8 cellular contexts compared by ENCODE assay signal in genomic region chr3:129305592-129306091, GRCh38. TPM values are rescaled to one million over a fixed set of nuclear protein-coding genes. Genes with fewer than 3 reads are reported as not detected.
A peak's percentile ranks its signal among the peaks of the same experiment; 100 is the strongest.
DNase-seq lines count a peak whose midpoint lies in the region; ATAC-seq and TF ChIP-seq lines count a peak whose summit lies in the region.

No MANE protein-coding gene starts in this region.

- H3K9me3 Mint-ChIP-seq in GM23338 = no peaks in the 10 kb centered on the region

- intact Hi-C loops in mucosa of descending colon (cut with DNase I, micrococcal nuclease) = no loop called here

- no peaks in the 10 kb centered on the region for H4K20me1 ChIP-seq in GM23338 (replicated peaks; ENCODE audit: insufficient read depth)

- H3K27me3 Mint-ChIP-seq in GM23338 (ENCODE audit: insufficient read depth, low read depth, poor library complexity) = peaks cover 6% of the 10 kb centered on the region

- H3K9me2 ChIP-seq in GM23338 (ENCODE audit: insufficient read depth) = no peaks in the 10 kb centered on the region

- peak overlapping the region; percentile 18; the same call in 1 of the 2 replicates for H3K4me2 ChIP-seq in GM23338

- peaks cover 31% of the 10 kb centered on the region for H3K36me3 Mint-ChIP-seq in GM23338 (ENCODE audit: low read depth)

- 49% methylated on average over 26 of the region's 26 CpGs for WGBS in thymus

- H3K27ac ChIP-seq in ACC112 (ENCODE audit: low read depth, low read length) = peak overlapping the region; percentile 65
- peak overlapping the region; percentile 94 for H3K27ac ChIP-seq in GM23338 (ENCODE audit: low read depth)
- peak overlapping the region; percentile 23 to 65 (median 33) for H3K27ac ChIP-seq in Peyer's patch
- H3K27ac ChIP-seq in thymus (ENCODE audit: low read depth) = peak overlapping the region; percentile 46

- H3K36me3 ChIP-seq in ACC112 (ENCODE audit: insufficient read depth, low read length) (no peaks in the 10 kb centered on the region), GM23338 (ENCODE audit: insufficient read depth) (0 out of 2 replicates have a peak, but pooled peaks cover 4% of the 10 kb centered on the region), Peyer's patch (peaks cover 0 to 47% (median 0%) of the 10 kb centered on the region in 3 donors), mucosa of descending colon (ENCODE audit: low read depth) (no peaks in the 10 kb centered on the region), thymus (ENCODE audit: control insufficient read depth, insufficient read depth) (peaks cover 47% of the 10 kb centered on the region)

- no peak for TF ChIP-seq CTCF in GM23338 (conservative IDR thresholded peaks at IDR 0.05; ENCODE audit: low read depth in 2 of 2)
- TF ChIP-seq CTCF in Peyer's patch (IDR thresholded peaks at IDR 0.05) = no peak
- TF ChIP-seq CTCF in mucosa of descending colon (IDR thresholded peaks at IDR 0.05) = no peak

- TF ChIP-seq POLR2A in Peyer's patch (IDR thresholded peaks at IDR 0.05) (no peak), erythroblast (IDR thresholded peaks at IDR 0.05; ENCODE audit: low read length) (peak; percentile 60)

- H3K27me3 ChIP-seq in ACC112 (ENCODE audit: insufficient read depth, low read length) = no peaks in the 10 kb centered on the region
- H3K27me3 ChIP-seq in GM23338 (ENCODE audit: insufficient read depth) = no peaks in the 10 kb centered on the region
- H3K27me3 ChIP-seq in Peyer's patch = no peaks in the 10 kb centered on the region
- no peaks in the 10 kb centered on the region for H3K27me3 ChIP-seq in thymus (ENCODE audit: control insufficient read depth, insufficient read depth)

- ATAC-seq in GM23338 (peak; percentile 94), mucosa of descending colon (peak; percentile 55)

- H3K79me2 ChIP-seq in ACC112 (ENCODE audit: control insufficient read depth, insufficient read depth, low read length, unreplicated experiment) (no peaks in the 10 kb centered on the region), GM23338 (replicated peaks; ENCODE audit: insufficient read depth) (no peaks in the 10 kb centered on the region)

- peak overlapping the region; percentile 98 for H3K27ac Mint-ChIP-seq in GM23338

- H3K4me3 ChIP-seq in ACC112 (ENCODE audit: low read depth, low read length) (peak overlapping the region; percentile 61), GM23338 (peak overlapping the region; percentile 9; the same call in 1 of the 2 replicates), Peyer's patch (peak overlapping the region in 3 of 4 donors; percentile 29 to 34 (median 31)), mucosa of descending colon (no peak overlapping the region), thymus (ENCODE audit: low read length) (no peak overlapping the region)

- no peaks in the 10 kb centered on the region for H3K9me3 ChIP-seq in Peyer's patch
- H3K9me3 ChIP-seq in mucosa of descending colon = no peaks in the 10 kb centered on the region
- H3K9me3 ChIP-seq in thymus (ENCODE audit: control insufficient read depth) = no peaks in the 10 kb centered on the region

- H3K4me1 Mint-ChIP-seq in GM23338 = peaks cover 23% of the 10 kb centered on the region

- H2AFZ ChIP-seq in ACC112 (ENCODE audit: low read length, unreplicated experiment) = peak overlapping the region; percentile 64
- no peak overlapping the region for H2AFZ ChIP-seq in GM23338

- H3K4me1 ChIP-seq in ACC112 (ENCODE audit: control insufficient read depth, insufficient read depth, low read length, unreplicated experiment) (peaks cover 13% of the 10 kb centered on the region), GM23338 (ENCODE audit: insufficient read depth) (peaks cover 20% of the 10 kb centered on the region), Peyer's patch (peaks cover 0 to 9% (median 0%) of the 10 kb centered on the region in 4 donors), mucosa of descending colon (ENCODE audit: low read depth) (no peaks in the 10 kb centered on the region), thymus (ENCODE audit: control insufficient read depth, insufficient read depth, low read length) (no peaks in the 10 kb centered on the region)

- DNase-seq in GM23338 (ENCODE audit: low spot score) (peak; percentile 100), Peyer's patch (peak in 2 of 3 donors; percentile 66 to 84), erythroblast (lab: John Stamatoyannopoulos, UW) (peak; percentile 81 to 83), mucosa of descending colon (peak; percentile 50 to 80 (median 57)), DMS79 treated with DMSO at 0.1 percent for 48 hours (lab: John Stamatoyannopoulos, UW) (no peak), SIG-M5 (lab: John Stamatoyannopoulos, UW) (no peak)

- H3K4me3 Mint-ChIP-seq in GM23338 = peak overlapping the region; percentile 70

- H3F3A ChIP-seq in GM23338 (replicated peaks; ENCODE audit: low read depth) = peaks cover 9% of the 10 kb centered on the region

TF ChIP-seq in GM23338, 12 proteins besides CTCF, POLR2A, EP300 and RAD21:
- TF ChIP-seq POLR2AphosphoS5 (IDR thresholded peaks at IDR 0.05; ENCODE audit: low read depth) (peak; percentile 70), EZH2 (IDR thresholded peaks at IDR 0.05; ENCODE audit: low read depth, unreplicated experiment) (no peak), CREB1 (CRISPR knock-in tag; IDR thresholded peaks at IDR 0.05; ENCODE audit: low read depth) (peak; percentile 66)

RNA-seq across cellular contexts. Expression of gene HMCES, which starts 27.0 kb away (rescaled TPM):
- 44.5 and 45.6 TPM in 2 replicates for total RNA-seq in GM23338 (2014; rRNA removed; shearing (Covaris generic))
- polyA plus RNA-seq in GM23338 (2016; fragmentation: Nextera tagmentation; extraction: Ambion mirVana) = 35.3 and 36.5 TPM in 2 replicates
- total RNA-seq in Peyer's patch = 10 to 100 TPM; 22.2 to 29.7 (median 24.2) TPM
- 10 to 100 TPM; 37.0 to 44.1 (median 41.4) TPM for total RNA-seq in mucosa of descending colon
- 59.4 TPM for polyA plus RNA-seq in thymus

RNA-seq across cellular contexts. Expression of gene COPG1, which starts 56.2 kb away (rescaled TPM):
- 91.7 and 106 TPM in 2 replicates for total RNA-seq in GM23338 (2014; rRNA removed; shearing (Covaris generic))
- polyA plus RNA-seq in GM23338 (2016; fragmentation: Nextera tagmentation; extraction: Ambion mirVana) (50.0 and 51.5 TPM in 2 replicates), thymus (70.8 TPM)
- total RNA-seq in Peyer's patch (100 to 1,000 TPM; 120 to 220 (median 176) TPM), mucosa of descending colon (100 to 1,000 TPM; 157 to 274 (median 228) TPM)

Comparison
In these comparisons a context has a peak if more than half of its experiments do, and no peak if none do; other contexts are left out.
1. H3K27ac ChIP-seq: peak in every context shown above with its lines; median percentile 94 in GM23338; 65 in ACC112; 46 in thymus; 33 in Peyer's patch.
2. H3K4me3 ChIP-seq: peak in ACC112 (single experiment), GM23338 (single experiment) and Peyer's patch (3 of 4); none in mucosa of descending colon (single experiment) and thymus (single experiment).
3. DNase-seq: peak in GM23338 (single experiment), Peyer's patch (2 of 3), erythroblast (2 of 2) and mucosa of descending colon (3 of 3); none in DMS79 treated with DMSO at 0.1 percent for 48 hours (single experiment) and SIG-M5 (single experiment).